In the genomic region with DNA sequence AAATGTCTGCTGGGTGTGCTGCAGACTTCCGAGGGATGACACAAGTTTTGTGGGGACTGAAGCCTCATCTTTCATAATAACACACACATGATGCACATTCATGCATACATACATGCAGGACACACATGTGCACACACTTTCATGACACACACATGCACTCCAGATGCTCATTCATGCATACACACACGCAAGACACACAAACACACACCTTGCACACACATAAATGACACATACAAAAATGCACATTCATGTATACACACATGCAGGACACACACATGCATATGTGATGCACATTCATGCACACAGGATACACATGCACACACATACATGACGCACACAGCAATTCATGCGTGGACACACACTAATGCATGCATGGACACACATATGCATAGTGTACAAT, we compare ENCODE assay signal across 2 cellular contexts.
A peak's percentile ranks its signal among the peaks of the same experiment; 100 is the strongest.
TF ChIP-seq lines count a peak whose summit lies in the region.

No MANE protein-coding gene starts in this region.

TF ChIP-seq in HEK293, 187 proteins besides CTCF, POLR2A, EP300 and RAD21:
- TF ChIP-seq, protein P1, sequence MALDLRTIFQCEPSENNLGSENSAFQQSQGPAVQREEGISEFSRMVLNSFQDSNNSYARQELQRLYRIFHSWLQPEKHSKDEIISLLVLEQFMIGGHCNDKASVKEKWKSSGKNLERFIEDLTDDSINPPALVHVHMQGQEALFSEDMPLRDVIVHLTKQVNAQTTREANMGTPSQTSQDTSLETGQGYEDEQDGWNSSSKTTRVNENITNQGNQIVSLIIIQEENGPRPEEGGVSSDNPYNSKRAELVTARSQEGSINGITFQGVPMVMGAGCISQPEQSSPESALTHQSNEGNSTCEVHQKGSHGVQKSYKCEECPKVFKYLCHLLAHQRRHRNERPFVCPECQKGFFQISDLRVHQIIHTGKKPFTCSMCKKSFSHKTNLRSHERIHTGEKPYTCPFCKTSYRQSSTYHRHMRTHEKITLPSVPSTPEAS (tag by site-specific recombination; IDR thresholded peaks at IDR 0.05) = peak; percentile 57; the same call in 1 of the 2 replicates
- TF ChIP-seq ZNF600 (tag by site-specific recombination; IDR thresholded peaks at IDR 0.05) = no peak
- no peak for TF ChIP-seq ZNF266 (tag by site-specific recombination; IDR thresholded peaks at IDR 0.05; ENCODE audit: low read depth)
- no peak for TF ChIP-seq ZNF629 (tag by site-specific recombination; IDR thresholded peaks at IDR 0.05)
- TF ChIP-seq ZNF157 (tag by site-specific recombination; IDR thresholded peaks at IDR 0.05) = no peak
- no peak for TF ChIP-seq ZNF610 (tag by site-specific recombination; IDR thresholded peaks at IDR 0.05; ENCODE audit: borderline replicate concordance)
- TF ChIP-seq, protein P2, sequence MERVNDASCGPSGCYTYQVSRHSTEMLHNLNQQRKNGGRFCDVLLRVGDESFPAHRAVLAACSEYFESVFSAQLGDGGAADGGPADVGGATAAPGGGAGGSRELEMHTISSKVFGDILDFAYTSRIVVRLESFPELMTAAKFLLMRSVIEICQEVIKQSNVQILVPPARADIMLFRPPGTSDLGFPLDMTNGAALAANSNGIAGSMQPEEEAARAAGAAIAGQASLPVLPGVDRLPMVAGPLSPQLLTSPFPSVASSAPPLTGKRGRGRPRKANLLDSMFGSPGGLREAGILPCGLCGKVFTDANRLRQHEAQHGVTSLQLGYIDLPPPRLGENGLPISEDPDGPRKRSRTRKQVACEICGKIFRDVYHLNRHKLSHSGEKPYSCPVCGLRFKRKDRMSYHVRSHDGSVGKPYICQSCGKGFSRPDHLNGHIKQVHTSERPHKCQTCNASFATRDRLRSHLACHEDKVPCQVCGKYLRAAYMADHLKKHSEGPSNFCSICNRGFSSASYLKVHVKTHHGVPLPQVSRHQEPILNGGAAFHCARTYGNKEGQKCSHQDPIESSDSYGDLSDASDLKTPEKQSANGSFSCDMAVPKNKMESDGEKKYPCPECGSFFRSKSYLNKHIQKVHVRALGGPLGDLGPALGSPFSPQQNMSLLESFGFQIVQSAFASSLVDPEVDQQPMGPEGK (tag by site-specific recombination; IDR thresholded peaks at IDR 0.05) = no peak
- no peak for TF ChIP-seq ZBTB7A (tag by site-specific recombination; IDR thresholded peaks at IDR 0.05; ENCODE audit: low read depth)
TF ChIP-seq in HEK293: peak in this region for 1.

TF ChIP-seq in H1, 55 proteins besides CTCF, POLR2A, EP300 and RAD21:
- TF ChIP-seq, protein P3, sequence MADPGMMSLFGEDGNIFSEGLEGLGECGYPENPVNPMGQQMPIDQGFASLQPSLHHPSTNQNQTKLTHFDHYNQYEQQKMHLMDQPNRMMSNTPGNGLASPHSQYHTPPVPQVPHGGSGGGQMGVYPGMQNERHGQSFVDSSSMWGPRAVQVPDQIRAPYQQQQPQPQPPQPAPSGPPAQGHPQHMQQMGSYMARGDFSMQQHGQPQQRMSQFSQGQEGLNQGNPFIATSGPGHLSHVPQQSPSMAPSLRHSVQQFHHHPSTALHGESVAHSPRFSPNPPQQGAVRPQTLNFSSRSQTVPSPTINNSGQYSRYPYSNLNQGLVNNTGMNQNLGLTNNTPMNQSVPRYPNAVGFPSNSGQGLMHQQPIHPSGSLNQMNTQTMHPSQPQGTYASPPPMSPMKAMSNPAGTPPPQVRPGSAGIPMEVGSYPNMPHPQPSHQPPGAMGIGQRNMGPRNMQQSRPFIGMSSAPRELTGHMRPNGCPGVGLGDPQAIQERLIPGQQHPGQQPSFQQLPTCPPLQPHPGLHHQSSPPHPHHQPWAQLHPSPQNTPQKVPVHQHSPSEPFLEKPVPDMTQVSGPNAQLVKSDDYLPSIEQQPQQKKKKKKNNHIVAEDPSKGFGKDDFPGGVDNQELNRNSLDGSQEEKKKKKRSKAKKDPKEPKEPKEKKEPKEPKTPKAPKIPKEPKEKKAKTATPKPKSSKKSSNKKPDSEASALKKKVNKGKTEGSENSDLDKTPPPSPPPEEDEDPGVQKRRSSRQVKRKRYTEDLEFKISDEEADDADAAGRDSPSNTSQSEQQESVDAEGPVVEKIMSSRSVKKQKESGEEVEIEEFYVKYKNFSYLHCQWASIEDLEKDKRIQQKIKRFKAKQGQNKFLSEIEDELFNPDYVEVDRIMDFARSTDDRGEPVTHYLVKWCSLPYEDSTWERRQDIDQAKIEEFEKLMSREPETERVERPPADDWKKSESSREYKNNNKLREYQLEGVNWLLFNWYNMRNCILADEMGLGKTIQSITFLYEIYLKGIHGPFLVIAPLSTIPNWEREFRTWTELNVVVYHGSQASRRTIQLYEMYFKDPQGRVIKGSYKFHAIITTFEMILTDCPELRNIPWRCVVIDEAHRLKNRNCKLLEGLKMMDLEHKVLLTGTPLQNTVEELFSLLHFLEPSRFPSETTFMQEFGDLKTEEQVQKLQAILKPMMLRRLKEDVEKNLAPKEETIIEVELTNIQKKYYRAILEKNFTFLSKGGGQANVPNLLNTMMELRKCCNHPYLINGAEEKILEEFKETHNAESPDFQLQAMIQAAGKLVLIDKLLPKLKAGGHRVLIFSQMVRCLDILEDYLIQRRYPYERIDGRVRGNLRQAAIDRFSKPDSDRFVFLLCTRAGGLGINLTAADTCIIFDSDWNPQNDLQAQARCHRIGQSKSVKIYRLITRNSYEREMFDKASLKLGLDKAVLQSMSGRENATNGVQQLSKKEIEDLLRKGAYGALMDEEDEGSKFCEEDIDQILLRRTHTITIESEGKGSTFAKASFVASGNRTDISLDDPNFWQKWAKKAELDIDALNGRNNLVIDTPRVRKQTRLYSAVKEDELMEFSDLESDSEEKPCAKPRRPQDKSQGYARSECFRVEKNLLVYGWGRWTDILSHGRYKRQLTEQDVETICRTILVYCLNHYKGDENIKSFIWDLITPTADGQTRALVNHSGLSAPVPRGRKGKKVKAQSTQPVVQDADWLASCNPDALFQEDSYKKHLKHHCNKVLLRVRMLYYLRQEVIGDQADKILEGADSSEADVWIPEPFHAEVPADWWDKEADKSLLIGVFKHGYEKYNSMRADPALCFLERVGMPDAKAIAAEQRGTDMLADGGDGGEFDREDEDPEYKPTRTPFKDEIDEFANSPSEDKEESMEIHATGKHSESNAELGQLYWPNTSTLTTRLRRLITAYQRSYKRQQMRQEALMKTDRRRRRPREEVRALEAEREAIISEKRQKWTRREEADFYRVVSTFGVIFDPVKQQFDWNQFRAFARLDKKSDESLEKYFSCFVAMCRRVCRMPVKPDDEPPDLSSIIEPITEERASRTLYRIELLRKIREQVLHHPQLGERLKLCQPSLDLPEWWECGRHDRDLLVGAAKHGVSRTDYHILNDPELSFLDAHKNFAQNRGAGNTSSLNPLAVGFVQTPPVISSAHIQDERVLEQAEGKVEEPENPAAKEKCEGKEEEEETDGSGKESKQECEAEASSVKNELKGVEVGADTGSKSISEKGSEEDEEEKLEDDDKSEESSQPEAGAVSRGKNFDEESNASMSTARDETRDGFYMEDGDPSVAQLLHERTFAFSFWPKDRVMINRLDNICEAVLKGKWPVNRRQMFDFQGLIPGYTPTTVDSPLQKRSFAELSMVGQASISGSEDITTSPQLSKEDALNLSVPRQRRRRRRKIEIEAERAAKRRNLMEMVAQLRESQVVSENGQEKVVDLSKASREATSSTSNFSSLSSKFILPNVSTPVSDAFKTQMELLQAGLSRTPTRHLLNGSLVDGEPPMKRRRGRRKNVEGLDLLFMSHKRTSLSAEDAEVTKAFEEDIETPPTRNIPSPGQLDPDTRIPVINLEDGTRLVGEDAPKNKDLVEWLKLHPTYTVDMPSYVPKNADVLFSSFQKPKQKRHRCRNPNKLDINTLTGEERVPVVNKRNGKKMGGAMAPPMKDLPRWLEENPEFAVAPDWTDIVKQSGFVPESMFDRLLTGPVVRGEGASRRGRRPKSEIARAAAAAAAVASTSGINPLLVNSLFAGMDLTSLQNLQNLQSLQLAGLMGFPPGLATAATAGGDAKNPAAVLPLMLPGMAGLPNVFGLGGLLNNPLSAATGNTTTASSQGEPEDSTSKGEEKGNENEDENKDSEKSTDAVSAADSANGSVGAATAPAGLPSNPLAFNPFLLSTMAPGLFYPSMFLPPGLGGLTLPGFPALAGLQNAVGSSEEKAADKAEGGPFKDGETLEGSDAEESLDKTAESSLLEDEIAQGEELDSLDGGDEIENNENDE (IDR thresholded peaks at IDR 0.05; ENCODE audit: insufficient replicate concordance, low read length) = no peak
- TF ChIP-seq CHD1 (IDR thresholded peaks at IDR 0.05; ENCODE audit: low read depth, low read length) (no peak), KDM4A (IDR thresholded peaks at IDR 0.05; ENCODE audit: low read depth, low read length, severe bottlenecking) (no peak), SP1 (IDR thresholded peaks at IDR 0.05; ENCODE audit: low read depth, low read length) (no peak), RFX5 (IDR thresholded peaks at IDR 0.05; ENCODE audit: borderline replicate concordance, low read depth, low read length) (no peak), EZH2 (IDR thresholded peaks at IDR 0.05; ENCODE audit: low read depth, low read length, severe bottlenecking) (no peak), HDAC6 (IDR thresholded peaks at IDR 0.05; ENCODE audit: low read depth, low read length) (no peak), RBBP5 (IDR thresholded peaks at IDR 0.05; ENCODE audit: borderline replicate concordance, low read depth, low read length) (no peak), YY1 (IDR thresholded peaks at IDR 0.05; ENCODE audit: low read depth, low read length) (no peak), TAF7 (optimal IDR thresholded peaks at IDR 0.05; ENCODE audit: borderline replicate concordance, low read depth, low read length) (no peak), SRF (IDR thresholded peaks at IDR 0.05; ENCODE audit: low read depth, low read length) (no peak), POLR2AphosphoS5 (IDR thresholded peaks at IDR 0.05; ENCODE audit: low read depth, low read length) (no peak), GABPA (IDR thresholded peaks at IDR 0.05; ENCODE audit: borderline replicate concordance, insufficient read depth, low read length) (no peak), CBX5 (IDR thresholded peaks at IDR 0.05; ENCODE audit: low read depth, low read length) (no peak), SIRT6 (IDR thresholded peaks at IDR 0.05; ENCODE audit: low read length) (no peak), BCL11A (IDR thresholded peaks at IDR 0.05; ENCODE audit: low read depth in 2 of 2, low read length in 2 of 2) (no peak)
